5 cellular contexts compared by ENCODE assay signal in genomic region chr10:37813763-37814162, GRCh38.
"Had no signal": no experiment of that assay in that cellular context is flagged by ENCODE, and none has a peak within 500 bp of the region (broad histone marks: within the 10 kb centered on the region; RNA-seq: fewer than 3 reads in every experiment).

No MANE protein-coding gene starts in this region.

- H3K27ac ChIP-seq: HL-60 had no signal

- FAIRE-seq: HepG2 had no signal

- ATAC-seq: HepG2 had no signal

- DNase-seq: IMR-90, KBM-7, KG1 had no signal
